Comparison of ENCODE assay signal across 8 cellular contexts in the genomic region with DNA sequence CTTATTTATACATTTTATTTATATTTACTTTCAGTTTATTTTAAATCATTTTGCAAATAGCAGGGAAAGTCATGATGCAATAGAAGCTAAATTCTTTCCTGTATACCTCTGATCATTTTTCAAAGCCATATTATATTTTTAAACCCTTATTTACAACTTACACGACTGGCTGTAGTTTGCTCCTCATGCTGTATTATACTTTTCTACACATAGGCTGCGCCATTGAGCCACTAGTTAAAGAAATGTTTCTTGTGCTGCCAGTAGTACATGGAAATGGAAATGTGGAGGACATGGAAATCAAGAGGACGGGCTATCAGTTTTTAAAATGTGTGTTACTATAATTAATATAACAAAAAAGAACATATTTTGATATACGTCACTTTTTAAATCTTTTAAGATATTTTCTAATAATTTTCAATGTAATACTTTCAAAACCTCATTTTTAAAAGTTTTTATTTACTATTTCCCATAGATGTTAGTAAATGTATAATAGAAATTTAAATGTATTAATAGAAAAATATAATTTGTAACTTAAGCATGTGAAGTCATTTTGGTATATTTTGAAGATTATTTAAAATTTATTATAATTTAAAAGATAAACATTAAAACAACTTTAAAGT.
DNase-seq lines count a peak whose midpoint lies in the region; ATAC-seq, FAIRE-seq and TF ChIP-seq lines count a peak whose summit lies in the region.

No MANE protein-coding gene starts in this region.

- H3K36me3 Mint-ChIP-seq in neural crest cell (ENCODE audit: low read depth): no peaks in the 10 kb centered on the region

- H3K27me3 ChIP-seq in esophagus squamous epithelium: no peaks in the 10 kb centered on the region

- H3K9me3 Mint-ChIP-seq in neural crest cell: no peaks in the 10 kb centered on the region

- no peak for ATAC-seq in HG02610 (IDR thresholded peaks at IDR 0.05; ENCODE audit: unreplicated experiment)
- ATAC-seq in HG02588 (IDR thresholded peaks at IDR 0.05; ENCODE audit: unreplicated experiment): no peak

- peaks cover 33% of the 10 kb centered on the region for H3K4me1 Mint-ChIP-seq in neural crest cell

- H3K4me3 ChIP-seq in esophagus squamous epithelium: no peak overlapping the region

- intact Hi-C loops in esophagus squamous epithelium (cut with DNase I): loop anchor here (10.0 kb wide), 1 partner anchor 559 kb away; no protein-coding TSS in a partner anchor

- FAIRE-seq in A204.1 (lab: Jason Lieb, UNC): peak; percentile 99

- H3K27ac ChIP-seq in esophagus squamous epithelium: no peak overlapping the region

- no peaks in the 10 kb centered on the region for H3K27me3 Mint-ChIP-seq in neural crest cell (ENCODE audit: low read depth)

- H3K27ac Mint-ChIP-seq in neural crest cell (ENCODE audit: unreplicated experiment): no peak overlapping the region

- H3K9me3 ChIP-seq in esophagus squamous epithelium: no peaks in the 10 kb centered on the region

- no peaks in the 10 kb centered on the region for H3K36me3 ChIP-seq in esophagus squamous epithelium

- no peaks in the 10 kb centered on the region for H3K4me1 ChIP-seq in esophagus squamous epithelium

- no peak for TF ChIP-seq POLR2A in esophagus squamous epithelium (IDR thresholded peaks at IDR 0.05)

- H3K4me3 Mint-ChIP-seq in neural crest cell: no peak overlapping the region

- WGBS in esophagus squamous epithelium, 2 donors: 45 to 51% methylated on average over 4 of the region's 4 CpGs

- TF ChIP-seq CTCF in esophagus squamous epithelium (IDR thresholded peaks at IDR 0.05) (peak in 5 of 6 experiments; percentile 48 to 77 (median 65)), neural crest cell (conservative IDR thresholded peaks at IDR 0.05) (peak; percentile 89)

- DNase-seq in GM03348 (ENCODE audit: low spot score): peak; percentile 71
- peak; percentile 30 for DNase-seq in NCI-H1048 (lab: John Stamatoyannopoulos, UW)
- DNase-seq in SK-N-DZ (ENCODE audit: low spot score): peak; percentile 74
- DNase-seq in esophagus squamous epithelium (lab: John Stamatoyannopoulos, UW): no peak
- DNase-seq in neural crest cell (ENCODE audit: low read depth, low spot score): peak; percentile 59
